In genomic region chr6:14265049-14266021, GRCh38 we compare ENCODE assay signal across 20 cellular contexts.
DNase-seq lines count a peak whose midpoint lies in the region; ATAC-seq and TF ChIP-seq lines count a peak whose summit lies in the region.
"Had no signal": no experiment of that assay in that cellular context is flagged by ENCODE, and none has a peak within 500 bp of the region (broad histone marks: within the 10 kb centered on the region; RNA-seq: fewer than 3 reads in every experiment).

No MANE protein-coding gene starts in this region.

- peak; percentile 29 for DNase-seq in A673 (ENCODE audit: low spot score)
- DNase-seq in ELF-1 (ENCODE audit: low read depth, low spot score), result peak; percentile 72
- peak; percentile 54 for DNase-seq in NCI-H524 treated with DMSO at 0.1 percent for 48 hours (lab: John Stamatoyannopoulos, UW)
- DNase-seq in endodermal cell, result no peak
- DNase-seq in NCI-H526 treated with DMSO at 0.1 percent for 48 hours (lab: John Stamatoyannopoulos, UW), result no peak
- DNase-seq in cerebellar nuclear complex (lab: John Stamatoyannopoulos, UW), result no peak
- DNase-seq in activated CD8-positive, alpha-beta memory T cell treated with anti-CD3 and anti-CD28 coated beads, Interleukin-2, amount 10 ng/mL, durations not matched to agents 7 days and 5 days, result no peak
- DNase-seq in NCI-H1092 (lab: John Stamatoyannopoulos, UW), result no peak
- DNase-seq: activated CD4-positive, alpha-beta T cell treated with anti-CD3 and anti-CD28 coated beads, Interleukin-2, amount 50 U/mL, for 1 hour; activated naive CD8-positive, alpha-beta T cell treated with anti-CD3 and anti-CD28 coated beads for 36 hours; activated T-cell treated with anti-CD3 and anti-CD28 coated beads, Interleukin-2, amount 50 U/mL, for 4 hours; effector memory CD8-positive, alpha-beta T cell; hypothalamus; NCI-H1436 treated with DMSO at 0.1 percent for 48 hours; NCI-H345; right cardiac atrium; SIG-M5; stimulated activated CD4-positive, alpha-beta T cell treated with anti-CD3 and anti-CD28 coated beads, Interleukin-1b, Interleukin-23, amount 100 ng/mL, for 48 hours; T1000 had no signal

- H3K27ac Mint-ChIP-seq in endodermal cell, result no peak overlapping the region
- H3K27ac Mint-ChIP-seq in activated CD8-positive, alpha-beta memory T cell treated with anti-CD3 and anti-CD28 coated beads, Interleukin-2, amount 10 ng/mL, durations not matched to agents 7 days and 5 days, result no peak overlapping the region
- H3K27ac Mint-ChIP-seq: activated naive CD8-positive, alpha-beta T cell treated with anti-CD3 and anti-CD28 coated beads for 36 hours; effector memory CD8-positive, alpha-beta T cell had no signal

- no TSS peak for BruUV-seq in A673 (replicated peaks; lab: Mats Ljungman, UMichigan)

- H3K36me3 ChIP-seq in A673 (ENCODE audit: insufficient read depth, low read length, poor library complexity, severe bottlenecking), result no peaks in the 10 kb centered on the region
- H3K36me3 ChIP-seq in endodermal cell (ENCODE audit: control insufficient read depth, insufficient read depth, low read length), result no peaks in the 10 kb centered on the region
- H3K36me3 ChIP-seq: breast epithelium had no signal

- peaks cover 10% of the 10 kb centered on the region for H3K9me3 ChIP-seq in A673 (ENCODE audit: low read depth, low read length, poor library complexity, severe bottlenecking)
- H3K9me3 ChIP-seq in endodermal cell (ENCODE audit: control insufficient read depth, low read length), result peaks cover 43% of the 10 kb centered on the region

- H3K27me3 Mint-ChIP-seq in endodermal cell (ENCODE audit: insufficient read depth), result peaks cover 42% of the 10 kb centered on the region
- H3K27me3 Mint-ChIP-seq in activated CD8-positive, alpha-beta memory T cell treated with anti-CD3 and anti-CD28 coated beads, Interleukin-2, amount 10 ng/mL, durations not matched to agents 7 days and 5 days, result no peaks in the 10 kb centered on the region
- H3K27me3 Mint-ChIP-seq: activated naive CD8-positive, alpha-beta T cell treated with anti-CD3 and anti-CD28 coated beads for 36 hours; effector memory CD8-positive, alpha-beta T cell had no signal

- H3K4me3 Mint-ChIP-seq in endodermal cell, result no peak overlapping the region
- no peak overlapping the region for H3K4me3 Mint-ChIP-seq in activated CD8-positive, alpha-beta memory T cell treated with anti-CD3 and anti-CD28 coated beads, Interleukin-2, amount 10 ng/mL, durations not matched to agents 7 days and 5 days
- H3K4me3 Mint-ChIP-seq: activated naive CD8-positive, alpha-beta T cell treated with anti-CD3 and anti-CD28 coated beads for 36 hours; activated T-cell treated with anti-CD3 and anti-CD28 coated beads, Interleukin-2, amount 50 U/mL, for 4 hours; effector memory CD8-positive, alpha-beta T cell had no signal

- WGBS in endodermal cell (ENCODE audit: insufficient coverage in 1 of 2, insufficient read length in 1 of 2), 2 experiments, result 91 to 96% methylated on average over 5 of the region's 5 CpGs

- intact Hi-C loops in A673 (cut with micrococcal nuclease; ENCODE audit: unreplicated experiment), result no loop called here

- no peak for ATAC-seq in activated CD8-positive, alpha-beta memory T cell treated with anti-CD3 and anti-CD28 coated beads, Interleukin-2, amount 10 ng/mL, durations not matched to agents 7 days and 5 days
- ATAC-seq: effector memory CD8-positive, alpha-beta T cell; right cardiac atrium had no signal

- no peak for TF ChIP-seq CTCF in A673 (conservative IDR thresholded peaks at IDR 0.05; ENCODE audit: low read depth, low read length)
- TF ChIP-seq CTCF in endodermal cell (conservative IDR thresholded peaks at IDR 0.05), result peak; percentile 60

- CTCF ChIA-PET in A673 (lab: Charles Lee), result no interaction called here
- CTCF ChIA-PET in activated CD8-positive, alpha-beta memory T cell treated with anti-CD3 and anti-CD28 coated beads, Interleukin-2, amount 10 ng/mL, durations not matched to agents 7 days and 5 days (lab: Charles Lee), result no interaction called here

- H3K9me3 Mint-ChIP-seq in endodermal cell, result peaks cover 27% of the 10 kb centered on the region
- peaks cover 12% of the 10 kb centered on the region for H3K9me3 Mint-ChIP-seq in activated CD8-positive, alpha-beta memory T cell treated with anti-CD3 and anti-CD28 coated beads, Interleukin-2, amount 10 ng/mL, durations not matched to agents 7 days and 5 days (ENCODE audit: low read depth)

- no peaks in the 10 kb centered on the region for H3K36me3 Mint-ChIP-seq in endodermal cell (ENCODE audit: low read depth)
- peaks cover 6% of the 10 kb centered on the region for H3K36me3 Mint-ChIP-seq in activated CD8-positive, alpha-beta memory T cell treated with anti-CD3 and anti-CD28 coated beads, Interleukin-2, amount 10 ng/mL, durations not matched to agents 7 days and 5 days

- no peak overlapping the region for H3K9ac ChIP-seq in endodermal cell (ENCODE audit: extremely low read depth, low read length, poor library complexity, severe bottlenecking)

- H3K4me3 ChIP-seq in A673 (ENCODE audit: low read depth, low read length, poor library complexity, severe bottlenecking) (no peak overlapping the region), endodermal cell (ENCODE audit: low read length) (no peak overlapping the region)
- H3K4me3 ChIP-seq: breast epithelium had no signal

- H3K27me3 ChIP-seq in A673 (replicated peaks; ENCODE audit: insufficient read depth, low read depth, low read length, poor library complexity) (no peaks in the 10 kb centered on the region), endodermal cell (ENCODE audit: control insufficient read depth, insufficient read depth, low read length, poor library complexity, severe bottlenecking) (peaks cover 20% of the 10 kb centered on the region)
- H3K27me3 ChIP-seq: breast epithelium had no signal

- H3K4me1 Mint-ChIP-seq in endodermal cell, result no peaks in the 10 kb centered on the region
- H3K4me1 Mint-ChIP-seq in activated CD8-positive, alpha-beta memory T cell treated with anti-CD3 and anti-CD28 coated beads, Interleukin-2, amount 10 ng/mL, durations not matched to agents 7 days and 5 days, result peaks cover 2% of the 10 kb centered on the region

- H3K27ac ChIP-seq in A673 (ENCODE audit: low read depth, low read length, poor library complexity, severe bottlenecking), result no peak overlapping the region
- no peak overlapping the region for H3K27ac ChIP-seq in endodermal cell (ENCODE audit: low read depth, low read length)
- H3K27ac ChIP-seq: breast epithelium had no signal

- H3K4me1 ChIP-seq in A673 (ENCODE audit: insufficient read depth, low read length, poor library complexity, severe bottlenecking) (no peaks in the 10 kb centered on the region), endodermal cell (ENCODE audit: control insufficient read depth, insufficient read depth, low read length) (no peaks in the 10 kb centered on the region)
- H3K4me1 ChIP-seq: breast epithelium had no signal

- POLR2A ChIA-PET in A673 (lab: Charles Lee; ENCODE audit: low non-redundant PET), result interaction anchor here (0.8 kb wide), 1 partner anchor 103 kb away, joined by 4 read pairs; no protein-coding TSS in a partner anchor

Comparison
In these comparisons a context has a peak if more than half of its experiments do, and no peak if none do; other contexts are left out.
1. DNase-seq: peak in A673 (single experiment), ELF-1 (single experiment) and NCI-H524 treated with DMSO at 0.1 percent for 48 hours (single experiment); none in endodermal cell (single experiment), NCI-H526 treated with DMSO at 0.1 percent for 48 hours (single experiment), cerebellar nuclear complex (0 of 2), activated CD8-positive, alpha-beta memory T cell treated with anti-CD3 and anti-CD28 coated beads, Interleukin-2, amount 10 ng/mL, durations not matched to agents 7 days and 5 days (single experiment) and NCI-H1092 (single experiment).